ENCODE assay signal across 12 cellular contexts in the genomic region with DNA sequence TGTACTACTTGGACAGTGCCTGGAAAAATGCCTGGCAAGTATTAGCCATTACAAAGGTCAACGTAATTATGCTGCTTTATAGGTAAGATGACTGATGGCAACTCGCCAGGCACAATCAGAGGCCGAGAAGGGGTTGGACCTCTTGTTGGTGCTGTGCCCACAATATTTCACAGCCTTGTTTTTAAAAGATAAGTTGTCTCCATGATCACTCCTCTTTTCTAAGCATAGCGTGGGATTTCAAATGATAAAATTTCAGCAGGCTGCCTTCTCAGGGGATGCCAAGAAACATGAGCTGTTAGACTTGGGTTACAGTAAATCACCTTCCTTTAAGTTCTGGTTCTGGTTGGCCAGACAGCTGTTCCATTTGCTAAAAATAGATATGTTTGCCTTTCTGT. TPM values are rescaled to one million over a fixed set of nuclear protein-coding genes. Genes with fewer than 3 reads are reported as not detected.
DNase-seq lines count a peak whose midpoint lies in the region; ATAC-seq and TF ChIP-seq lines count a peak whose summit lies in the region.
"Had no signal": no experiment of that assay in that cellular context is flagged by ENCODE, and none has a peak within 500 bp of the region (broad histone marks: within the 10 kb centered on the region; RNA-seq: fewer than 3 reads in every experiment).

No MANE protein-coding gene starts in this region.

- H3K36me3 Mint-ChIP-seq in T-helper 17 cell (ENCODE audit: low read depth) = peaks cover 3% of the 10 kb centered on the region
- H3K36me3 Mint-ChIP-seq in immature natural killer cell = peaks cover 0 to 19% (median 8%) of the 10 kb centered on the region in 3 donors

- H3K36me3 ChIP-seq in SJCRH30 (no peaks in the 10 kb centered on the region), breast epithelium (no peaks in the 10 kb centered on the region)
- H3K36me3 ChIP-seq: heart right ventricle had no signal

- H3K4me3 Mint-ChIP-seq in T-helper 17 cell (peak overlapping the region; percentile 98), immature natural killer cell (peak overlapping the region; percentile 92 to 98 (median 95))
- peak overlapping the region; percentile 92 to 95 for H3K4me3 Mint-ChIP-seq in stimulated activated naive CD8-positive, alpha-beta T cell treated with anti-CD3 and anti-CD28 coated beads, Interleukin-15, amount 100 ng/mL, for 72 hours

- peak overlapping the region; percentile 86 for H3K27ac Mint-ChIP-seq in T-helper 17 cell
- peak overlapping the region; percentile 79 to 95 (median 86) for H3K27ac Mint-ChIP-seq in immature natural killer cell
- peak overlapping the region in 1 of 2 donors; percentile 89 for H3K27ac Mint-ChIP-seq in stimulated activated naive CD8-positive, alpha-beta T cell treated with anti-CD3 and anti-CD28 coated beads, Interleukin-15, amount 100 ng/mL, for 72 hours

- DNase-seq in NCI-H748 (lab: John Stamatoyannopoulos, UW; ENCODE audit: unreplicated experiment) (peak; percentile 45), NCI-H748 treated with DMSO at 0.1 percent for 48 hours (lab: John Stamatoyannopoulos, UW) (no peak), T-helper 17 cell (no peak), immature natural killer cell (no peak), NK-92 (lab: John Stamatoyannopoulos, UW; ENCODE audit: unreplicated experiment) (no peak), SJCRH30 (no peak), breast epithelium (ENCODE audit: low spot score in 2 of 2) (no peak)
- no peak for DNase-seq in stimulated activated naive CD8-positive, alpha-beta T cell treated with anti-CD3 and anti-CD28 coated beads, Interleukin-15, amount 100 ng/mL, for 72 hours
- DNase-seq: heart right ventricle, mesendoderm, NCI-H524 had no signal

- H3K9me3 ChIP-seq in T-helper 17 cell (ENCODE audit: control insufficient read depth, low read length, poor library complexity, severe bottlenecking) (no peaks in the 10 kb centered on the region), SJCRH30 (replicated peaks) (no peaks in the 10 kb centered on the region; the same call in 1 of the 2 replicates), breast epithelium (no peaks in the 10 kb centered on the region)
- H3K9me3 ChIP-seq: A549, heart right ventricle had no signal

- no peak for ATAC-seq in T-helper 17 cell
- ATAC-seq in stimulated activated naive CD8-positive, alpha-beta T cell treated with anti-CD3 and anti-CD28 coated beads, Interleukin-15, amount 100 ng/mL, for 72 hours = no peak
- ATAC-seq: A549 had no signal

- H3K4me1 ChIP-seq in SJCRH30 (no peaks in the 10 kb centered on the region), breast epithelium (peaks cover 0 to 5% of the 10 kb centered on the region in 2 donors)
- H3K4me1 ChIP-seq: A549 had no signal

- H3K27me3 Mint-ChIP-seq in T-helper 17 cell = peaks cover 32% of the 10 kb centered on the region
- peaks cover 4 to 20% (median 8%) of the 10 kb centered on the region in 3 donors for H3K27me3 Mint-ChIP-seq in immature natural killer cell (ENCODE audit: low read depth in 3 of 3)
- peaks cover 30% of the 10 kb centered on the region for H3K27me3 Mint-ChIP-seq in stimulated activated naive CD8-positive, alpha-beta T cell treated with anti-CD3 and anti-CD28 coated beads, Interleukin-15, amount 100 ng/mL, for 72 hours

- no peak overlapping the region for H3K4me3 ChIP-seq in SJCRH30
- peak overlapping the region in 1 of 3 donors; percentile 72 for H3K4me3 ChIP-seq in breast epithelium
- H3K4me3 ChIP-seq: A549 had no signal

- no peak for TF ChIP-seq CTCF in breast epithelium (IDR thresholded peaks at IDR 0.05)

- no peaks in the 10 kb centered on the region for H3K9me3 Mint-ChIP-seq in immature natural killer cell
- peaks cover 0 to 3% of the 10 kb centered on the region in 2 donors for H3K9me3 Mint-ChIP-seq in stimulated activated naive CD8-positive, alpha-beta T cell treated with anti-CD3 and anti-CD28 coated beads, Interleukin-15, amount 100 ng/mL, for 72 hours

- H3K4me1 Mint-ChIP-seq in T-helper 17 cell (peaks cover 59% of the 10 kb centered on the region), immature natural killer cell (peaks cover 74 to 85% of the 10 kb centered on the region in 2 donors)
- peaks cover 73% of the 10 kb centered on the region for H3K4me1 Mint-ChIP-seq in stimulated activated naive CD8-positive, alpha-beta T cell treated with anti-CD3 and anti-CD28 coated beads, Interleukin-15, amount 100 ng/mL, for 72 hours

- 0 out of 2 replicates have a peak, but pooled peaks cover 6% of the 10 kb centered on the region for H3K27me3 ChIP-seq in SJCRH30
- H3K27me3 ChIP-seq in breast epithelium = peaks cover 0 to 28% of the 10 kb centered on the region in 2 donors

- TF ChIP-seq POLR2A in breast epithelium (IDR thresholded peaks at IDR 0.05) = no peak

- no peak overlapping the region for H3K27ac ChIP-seq in SJCRH30
- H3K27ac ChIP-seq in breast epithelium = peak overlapping the region in 1 of 2 donors; percentile 19
- H3K27ac ChIP-seq: A549 had no signal

- intact Hi-C loops in breast epithelium (cut with DNase I; ENCODE audit: low total_unique reads) = no loop called here

RNA-seq across cellular contexts. Expression of a gene that starts 26.9 kb away (rescaled TPM):
- 10 to 100 TPM; 17.6 to 30.7 TPM for total RNA-seq in T-helper 17 cell
- 1,000 to 10,000 TPM; 1,315 to 2,032 (median 1,652) TPM for polyA plus RNA-seq in immature natural killer cell
- total RNA-seq in SJCRH30 (2014; rRNA removed; shearing (Covaris generic)) = not detected in 2 replicates
- 1 to 10 TPM; 3.8 to 9.8 (median 4.8) TPM for total RNA-seq in breast epithelium
- polyA plus RNA-seq: A549 had no signal
